28 cellular contexts compared by ENCODE assay signal in the genomic region with DNA sequence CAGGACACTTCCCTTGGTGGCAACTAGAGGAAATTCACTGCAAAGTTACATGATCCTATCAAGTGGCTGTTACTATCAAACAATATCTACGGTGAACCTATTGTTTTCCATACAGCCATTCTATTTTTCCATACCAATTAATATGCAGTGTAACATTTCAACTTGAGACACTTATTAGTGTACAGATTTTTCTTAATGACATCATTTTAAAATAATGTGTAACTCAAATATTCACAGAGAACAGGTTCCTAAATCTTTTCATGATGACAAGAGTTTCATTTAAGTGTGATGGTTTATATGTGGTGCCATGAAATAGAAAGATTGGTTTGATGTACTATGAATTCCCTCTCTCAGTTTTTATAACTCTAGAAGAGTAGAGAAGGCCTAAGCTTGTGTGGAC.
"Had no signal": no experiment of that assay in that cellular context is flagged by ENCODE, and none has a peak within 500 bp of the region (broad histone marks: within the 10 kb centered on the region; RNA-seq: fewer than 3 reads in every experiment).

No MANE protein-coding gene starts in this region.

- H3K9me3 ChIP-seq: ovary, psoas muscle, spleen, stomach, thoracic aorta, thyroid gland, tibial nerve, upper lobe of left lung, vagina had no signal

- H3K27ac ChIP-seq: ovary, parathyroid adenoma, psoas muscle, skin epidermis, stomach, thoracic aorta, thyroid gland, tibial nerve, upper lobe of left lung, vagina had no signal

- H3K79me2 ChIP-seq: parathyroid adenoma had no signal

- H3K9ac ChIP-seq: parathyroid adenoma had no signal

- H3K4me1 ChIP-seq: parathyroid adenoma, psoas muscle, spleen, stomach, thyroid gland, tibial nerve, upper lobe of left lung, vagina had no signal

- H3K36me3 ChIP-seq: ovary, spleen, stomach, thoracic aorta, thyroid gland, tibial nerve, upper lobe of left lung, vagina had no signal

- H2AFZ ChIP-seq: parathyroid adenoma had no signal

- H3K4me3 ChIP-seq: ovary, psoas muscle, skin epidermis, smooth muscle cell, spleen, stomach, thoracic aorta, thyroid gland, tibial nerve, upper lobe of left lung, vagina had no signal

- H3K27me3 ChIP-seq: ovary, spleen, stomach, thyroid gland, tibial nerve, upper lobe of left lung, vagina had no signal

- DNase-seq: naive thymus-derived CD8-positive, alpha-beta T cell; nephron progenitor cell; occipital lobe; ovary; posterior cingulate gyrus; psoas muscle; right cardiac atrium; spleen; stimulated activated CD4-positive, alpha-beta T cell treated with anti-CD3 and anti-CD28 coated beads, Interleukin-12 subunit alpha, Interleukin-12 subunit beta, amount 100 ng/mL, for 4 hours; stimulated activated CD4-positive, alpha-beta T cell treated with anti-CD3 and anti-CD28 coated beads, Interleukin-1b, Interleukin-23, amount 100 ng/mL, for 48 hours; stimulated activated CD4-positive, alpha-beta T cell treated with anti-CD3 and anti-CD28 coated beads, Interleukin-4, amount 100 ng/mL, for 1 hour; stimulated activated CD4-positive, alpha-beta T cell treated with anti-CD3 and anti-CD28 coated beads, Interleukin-4, amount 100 ng/mL, for 4 hours; stimulated activated naive B cell treated with anti-CD40 and anti-IgM and Interleukin-4, amounts not matched to agents 10 μg/mL and 1 μg/mL and 100 μg/mL, for 72 hours; stimulated activated naive CD4-positive, alpha-beta T cell treated with Interleukin-2 at 50 U/mL for 16 hours; stomach; thyroid gland; trophoblast cell; upper lobe of left lung had no signal

- H3K4me2 ChIP-seq: smooth muscle cell had no signal

- FAIRE-seq: urothelium cell line had no signal

- ATAC-seq: naive thymus-derived CD8-positive, alpha-beta T cell; natural killer cell treated with Interleukin-12 subunit alpha and Interleukin-12 subunit beta and Interleukin-15 and Interleukin-18, amount 100 ng/mL, for 72 hours; psoas muscle; right cardiac atrium; sciatic nerve; stimulated activated effector memory CD8-positive, alpha-beta T cell treated with anti-CD3 and anti-CD28 coated beads, Interleukin-12 subunit alpha, Interleukin-12 subunit beta, amount 100 ng/mL, for 72 hours; stimulated activated naive B cell treated with anti-CD40 and anti-IgM and Interleukin-4, amounts not matched to agents 10 μg/mL and 1 μg/mL and 100 μg/mL, for 72 hours had no signal
